ENCODE assay signal across 11 cellular contexts in the genomic region with DNA sequence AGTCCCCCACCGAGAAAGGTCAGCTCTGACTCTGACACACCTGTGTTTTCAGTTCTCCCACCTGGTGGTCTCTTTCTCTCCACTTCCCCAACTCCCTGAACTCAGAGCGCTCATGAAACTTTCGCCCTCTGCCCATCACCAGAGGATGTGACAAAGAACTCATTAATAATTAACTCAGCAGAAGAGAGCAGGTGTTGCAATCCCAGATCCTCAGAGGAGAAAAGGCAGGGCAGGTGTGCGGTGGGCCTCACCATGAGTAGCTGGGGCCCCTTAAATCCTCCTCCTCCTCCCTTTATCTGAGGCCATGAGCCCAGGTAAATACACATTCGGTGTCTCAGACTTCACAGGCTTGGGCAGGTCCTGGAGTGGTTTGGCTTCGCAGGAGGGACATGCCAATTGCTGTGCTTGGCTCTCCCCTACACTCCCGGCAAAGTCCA. TPM values are rescaled to one million over a fixed set of nuclear protein-coding genes. Genes with fewer than 3 reads are reported as not detected.
DNase-seq lines count a peak whose midpoint lies in the region; ATAC-seq, FAIRE-seq and TF ChIP-seq lines count a peak whose summit lies in the region.
"Had no signal": no experiment of that assay in that cellular context is flagged by ENCODE, and none has a peak within 500 bp of the region (broad histone marks: within the 10 kb centered on the region; RNA-seq: fewer than 3 reads in every experiment).

No MANE protein-coding gene starts in this region.

- H3K4me1 Mint-ChIP-seq in MCF 10A (ENCODE audit: insufficient read depth, unreplicated experiment), result peaks cover 85% of the 10 kb centered on the region

- peaks cover 27% of the 10 kb centered on the region for H3K36me3 Mint-ChIP-seq in MCF 10A (ENCODE audit: insufficient read depth, unreplicated experiment)

- POLR2A ChIA-PET in MCF 10A (lab: Yijun Ruan, JAX), result interaction anchor here (0.9 to 18.4 kb wide), 24 partner anchors 8 to 284 kb away, joined by 3 to 458 read pairs (median 12); a partner anchor contains a TSS

- no peaks in the 10 kb centered on the region for H3K9me3 ChIP-seq in pancreas

- ATAC-seq in GM18909 (IDR thresholded peaks at IDR 0.05; ENCODE audit: poor library complexity, unreplicated experiment), result peak; percentile 50
- peak; percentile 33 for ATAC-seq in HG03095 (IDR thresholded peaks at IDR 0.05; ENCODE audit: unreplicated experiment)
- peak; percentile 66 to 79 (median 72) for ATAC-seq in pancreas
- ATAC-seq in GM18517 (IDR thresholded peaks at IDR 0.05; ENCODE audit: unreplicated experiment), result no peak

- no peak for FAIRE-seq in pancreas (lab: Jason Lieb, UNC)

- peak; percentile 71 for DNase-seq in MCF 10A (ENCODE audit: unreplicated experiment)
- DNase-seq in pancreas, result peak in 5 of 6 donors; percentile 56 to 80 (median 63)
- DNase-seq in stimulated activated naive CD4-positive, alpha-beta T cell treated with Interleukin-2 at 50 U/mL for 16 hours (lab: John Stamatoyannopoulos, UW), result no peak
- DNase-seq in NK-92 (lab: John Stamatoyannopoulos, UW; ENCODE audit: unreplicated experiment), result no peak
- DNase-seq in AG08395 (ENCODE audit: low spot score), result no peak
- DNase-seq: activated naive CD4-positive, alpha-beta T cell treated with Interleukin-2 at 50 U/mL for 16 hours; NCI-H510A treated with DMSO at 0.1 percent for 48 hours had no signal

- peak overlapping the region; percentile 99 for H3K27ac Mint-ChIP-seq in MCF 10A (ENCODE audit: low read depth, unreplicated experiment)

- H3K36me3 ChIP-seq in pancreas, result no peaks in the 10 kb centered on the region

- no peaks in the 10 kb centered on the region for H3K27me3 Mint-ChIP-seq in MCF 10A (ENCODE audit: insufficient read depth, unreplicated experiment)

- H3K4me3 ChIP-seq in pancreas, result no peak overlapping the region

- H3K4me1 ChIP-seq in pancreas, result peaks cover 46 to 63% (median 48%) of the 10 kb centered on the region in 3 donors

- CTCF ChIA-PET in MCF 10A (lab: Yijun Ruan, JAX), result interaction anchor here (0.6 to 21.0 kb wide), 26 partner anchors 8 to 239 kb away, joined by 3 to 564 read pairs (median 6); a partner anchor contains a TSS

- BruUV-seq in MCF 10A (replicated peaks; lab: Mats Ljungman, UMichigan), result no TSS peak

- H3K4me3 Mint-ChIP-seq in MCF 10A (ENCODE audit: unreplicated experiment), result peak overlapping the region; percentile 37

- TF ChIP-seq CTCF in MCF 10A (IDR thresholded peaks at IDR 0.05; ENCODE audit: unreplicated experiment) (no peak), pancreas (IDR thresholded peaks at IDR 0.05) (no peak)

- H3K27ac ChIP-seq in pancreas, result peak overlapping the region; percentile 83 to 94 (median 88)

- 13 to 18% methylated on average over 7 of the region's 7 CpGs for WGBS in pancreas, 2 donors

- intact Hi-C loops in MCF 10A (cut with micrococcal nuclease) (loop anchor here (1.0 to 10.0 kb wide), 4 partner anchors 38 to 249 kb away; no protein-coding TSS in a partner anchor), pancreas (cut with DNase I) (no loop called here)

- H3K27me3 ChIP-seq in pancreas, result no peaks in the 10 kb centered on the region

- no peaks in the 10 kb centered on the region for H3K9me3 Mint-ChIP-seq in MCF 10A (ENCODE audit: unreplicated experiment)

RNA-seq across cellular contexts. Expression of a gene that starts 1.7 kb away (rescaled TPM):
- 999 and 1,572 TPM in 2 replicates for total RNA-seq in MCF 10A (2022)
- total RNA-seq in pancreas, result 10 to 100 TPM in 2 of 6 donors, 1 to 10 TPM in 4; 2.7 to 25.8 (median 4.9) TPM
- 1 to 10 TPM; 1.4 to 2.2 TPM for polyA plus RNA-seq in pancreas

RNA-seq across cellular contexts. Expression of a gene that starts 21.3 kb away (rescaled TPM):
- total RNA-seq in MCF 10A (2022) (not detected in 2 replicates), pancreas (10 to 100 TPM in 3 of 6 donors, 1 to 10 TPM in 3; 2.9 to 69.8 (median 11.2) TPM)
- polyA plus RNA-seq in pancreas, result 10 to 100 TPM; 17.4 to 18.7 TPM
- total RNA-seq: HT1080 had no signal

RNA-seq across cellular contexts. Expression of a gene that starts 50.7 kb away (rescaled TPM):
- total RNA-seq in MCF 10A (2022) (0.21 and 0.39 TPM in 2 replicates), pancreas (1 to 10 TPM in 3 of 6 donors, under 1 TPM in 2, not detected in 1; 0.51 to 5.6 (median 1.4) TPM)
- polyA plus RNA-seq in pancreas, result under 1 TPM in 1 of 2 donors, not detected in 1; 0.47 TPM

Comparison
In these comparisons a context has a peak if more than half of its experiments do, and no peak if none do; other contexts are left out.
1. DNase-seq: peak in MCF 10A (single experiment) and pancreas (5 of 6); none in stimulated activated naive CD4-positive, alpha-beta T cell treated with Interleukin-2 at 50 U/mL for 16 hours (single experiment), NK-92 (single experiment) and AG08395 (single experiment).
2. RNA of a gene that starts 1.7 kb away (total RNA-seq): 999 to 1,572 TPM in MCF 10A; 2.7 to 25.8 TPM in pancreas; every median in the first group is over 10 times any median in the second.